ENCODE assay signal across 8 cellular contexts in genomic region chr3:196219194-196219969, GRCh38. TPM values are rescaled to one million over a fixed set of nuclear protein-coding genes. Genes with fewer than 3 reads are reported as not detected.
DNase-seq lines count a peak whose midpoint lies in the region; ATAC-seq, FAIRE-seq and TF ChIP-seq lines count a peak whose summit lies in the region.

No MANE protein-coding gene starts in this region.

- FAIRE-seq in HTR-8/SVneo (lab: Jason Lieb, UNC): peak; percentile 63

- no peaks in the 10 kb centered on the region for H3K9me3 Mint-ChIP-seq in activated naive CD4-positive, alpha-beta T cell treated with anti-CD3 and anti-CD28 coated beads, Interleukin-2, amount 10 ng/mL, durations not matched to agents 7 days and 5 days

- POLR2A ChIA-PET in HEK293T (lab: Yijun Ruan, JAX): no interaction called here

- H3K36me3 Mint-ChIP-seq in activated naive CD4-positive, alpha-beta T cell treated with anti-CD3 and anti-CD28 coated beads, Interleukin-2, amount 10 ng/mL, durations not matched to agents 7 days and 5 days: no peaks in the 10 kb centered on the region

- peaks cover 18% of the 10 kb centered on the region for H3K27me3 Mint-ChIP-seq in activated naive CD4-positive, alpha-beta T cell treated with anti-CD3 and anti-CD28 coated beads, Interleukin-2, amount 10 ng/mL, durations not matched to agents 7 days and 5 days

- peak overlapping the region; percentile 63 for H3K4me3 Mint-ChIP-seq in activated naive CD4-positive, alpha-beta T cell treated with anti-CD3 and anti-CD28 coated beads, Interleukin-2, amount 10 ng/mL, durations not matched to agents 7 days and 5 days

- intact Hi-C loops in Right ventricle myocardium inferior (cut with DNase I): no loop called here
- intact Hi-C loops in cardiac septum (cut with DNase I): no loop called here

- DNase-seq in Right ventricle myocardium inferior (ENCODE audit: missing footprints) (peak; percentile 85), cardiac septum (ENCODE audit: low spot score) (no peak), HTR-8/SVneo (ENCODE audit: insufficient read length, low spot score) (peak; percentile 49), SIG-M5 (lab: John Stamatoyannopoulos, UW) (peak; percentile 77), germinal center (ENCODE audit: low spot score) (peak; percentile 37), putamen (ENCODE audit: low spot score) (peak; percentile 34), HEK293T (ENCODE audit: extremely low spot score) (no peak)
- DNase-seq in activated naive CD4-positive, alpha-beta T cell treated with anti-CD3 and anti-CD28 coated beads, Interleukin-2, amount 10 ng/mL, durations not matched to agents 7 days and 5 days: peak; percentile 82

- H3K27ac Mint-ChIP-seq in activated naive CD4-positive, alpha-beta T cell treated with anti-CD3 and anti-CD28 coated beads, Interleukin-2, amount 10 ng/mL, durations not matched to agents 7 days and 5 days: peak overlapping the region; percentile 88

- peaks cover 31% of the 10 kb centered on the region for H3K4me1 Mint-ChIP-seq in activated naive CD4-positive, alpha-beta T cell treated with anti-CD3 and anti-CD28 coated beads, Interleukin-2, amount 10 ng/mL, durations not matched to agents 7 days and 5 days

- ATAC-seq in Right ventricle myocardium inferior: peak; percentile 57

- CTCF ChIA-PET in activated naive CD4-positive, alpha-beta T cell treated with anti-CD3 and anti-CD28 coated beads, Interleukin-2, amount 10 ng/mL, durations not matched to agents 7 days and 5 days (lab: Charles Lee): interaction anchor here (1.5 kb wide), 1 partner anchor 147 kb away, joined by 5 read pairs; no protein-coding TSS in a partner anchor
- CTCF ChIA-PET in HEK293T (lab: Yijun Ruan, JAX): no interaction called here

TF ChIP-seq in HEK293T, 16 proteins besides CTCF, POLR2A, EP300 and RAD21:
- TF ChIP-seq FOXA1 (IDR thresholded peaks at IDR 0.05) (no peak), ZNF384 (IDR thresholded peaks at IDR 0.05) (no peak), CTBP1 (IDR thresholded peaks at IDR 0.05; ENCODE audit: borderline replicate concordance) (no peak), ELF4 (IDR thresholded peaks at IDR 0.05) (no peak), FOXK2 (IDR thresholded peaks at IDR 0.05) (no peak), L3MBTL2 (conservative IDR thresholded peaks at IDR 0.05) (no peak), BHLHE40 (IDR thresholded peaks at IDR 0.05; ENCODE audit: borderline replicate concordance) (no peak), NFRKB (IDR thresholded peaks at IDR 0.05) (no peak), TARDBP (IDR thresholded peaks at IDR 0.05) (no peak), SP1 (IDR thresholded peaks at IDR 0.05) (no peak), LEF1 (IDR thresholded peaks at IDR 0.05; ENCODE audit: borderline replicate concordance) (no peak)

RNA-seq across cellular contexts. Expression of gene SLC51A, which starts 3.0 kb away (rescaled TPM):
- total RNA-seq in Right ventricle myocardium inferior (0.60 TPM), cardiac septum (0.51 TPM)

RNA-seq across cellular contexts. Expression of gene ZDHHC19, which starts 8.2 kb away (rescaled TPM):
- not detected for total RNA-seq in Right ventricle myocardium inferior
- 0.24 TPM for total RNA-seq in cardiac septum

Comparison
In these comparisons a context has a peak if more than half of its experiments do, and no peak if none do; other contexts are left out.
1. DNase-seq: peak in Right ventricle myocardium inferior (single experiment), HTR-8/SVneo (single experiment), SIG-M5 (single experiment), activated naive CD4-positive, alpha-beta T cell treated with anti-CD3 and anti-CD28 coated beads, Interleukin-2, amount 10 ng/mL, durations not matched to agents 7 days and 5 days (single experiment), germinal center (single experiment) and putamen (single experiment); none in cardiac septum (single experiment) and HEK293T (single experiment).